Comparison of ENCODE assay signal across 17 cellular contexts in the genomic region with DNA sequence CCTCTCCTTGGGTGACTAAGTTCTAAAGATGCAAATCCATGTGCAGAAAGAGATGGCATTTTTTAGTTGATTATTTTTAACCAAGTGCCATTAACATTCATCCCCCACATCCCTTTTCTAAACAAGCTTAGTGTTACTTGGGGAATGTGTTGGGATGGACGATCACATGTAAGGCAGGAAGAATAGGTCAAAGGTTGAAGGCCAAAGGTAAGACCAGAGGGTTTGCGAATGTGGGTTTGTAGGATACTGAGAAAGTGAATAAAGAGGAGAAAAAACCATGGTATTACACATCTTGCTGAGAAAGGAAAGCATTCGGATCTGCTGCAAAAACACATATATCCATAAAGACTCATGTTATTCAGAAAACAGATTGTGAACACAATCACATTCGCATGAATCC.
DNase-seq lines count a peak whose midpoint lies in the region; ATAC-seq, FAIRE-seq and TF ChIP-seq lines count a peak whose summit lies in the region.
"Had no signal": no experiment of that assay in that cellular context is flagged by ENCODE, and none has a peak within 500 bp of the region (broad histone marks: within the 10 kb centered on the region; RNA-seq: fewer than 3 reads in every experiment).

No MANE protein-coding gene starts in this region.

- no peak overlapping the region for H2BK120ac ChIP-seq in IMR-90 (ENCODE audit: low read depth, low read length)

- H3K4me1 ChIP-seq in IMR-90 (ENCODE audit: control insufficient read depth, insufficient read depth, low read length) (peaks cover under 1% of the 10 kb centered on the region; the same call in 1 of the 2 replicates), GM12878 (ENCODE audit: control insufficient read depth, insufficient read depth, low read length) (no peaks in the 10 kb centered on the region)
- H3K4me1 ChIP-seq: Caco-2 had no signal

- no peak for FAIRE-seq in GM12878 (lab: Jason Lieb, UNC)
- FAIRE-seq: GM19239, H1, HTR-8/SVneo had no signal

- no peak overlapping the region for H2AK5ac ChIP-seq in IMR-90 (ENCODE audit: low read depth, low read length)

- WGBS in IMR-90 (ENCODE audit: extremely low coverage in 2 of 2, insufficient read length in 1 of 2), 2 experiments = no CpG with 5 or more reads among the region's 4 CpGs
- 71% methylated on average over 4 of the region's 4 CpGs for WGBS in GM12878 (ENCODE audit: insufficient coverage, insufficient replicate concordance, low lambda C conversion rate, missing lambda C conversion rate)

- no peak overlapping the region for H3K4ac ChIP-seq in IMR-90 (ENCODE audit: low read depth, low read length)

- H3K9me3 ChIP-seq in IMR-90 (ENCODE audit: control insufficient read depth, insufficient read depth, low read length) (peaks cover 7% of the 10 kb centered on the region), GM12878 (replicated peaks; ENCODE audit: control insufficient read depth, insufficient read depth, low read length) (no peaks in the 10 kb centered on the region; the same call in 2 of the 3 replicates)

- RAD21 ChIA-PET in GM12878 (lab: Charles Lee; ENCODE audit: unreplicated experiment) = no interaction called here

- H4K20me1 ChIP-seq in IMR-90 (ENCODE audit: insufficient read depth, low read length) (0 out of 2 replicates have a peak, but pooled peaks cover 6% of the 10 kb centered on the region), GM12878 (ENCODE audit: control insufficient read depth, insufficient read depth) (no peaks in the 10 kb centered on the region)

- peaks cover 5 to 24% of the 10 kb centered on the region in 2 experiments; a peak in 2 of 4 replicates for H3K79me1 ChIP-seq in IMR-90 (ENCODE audit: low read depth in 1 of 2, low read length in 2 of 2)

- H3K36me3 ChIP-seq in IMR-90 (ENCODE audit: control insufficient read depth, insufficient read depth, low read length) = peaks cover 44% of the 10 kb centered on the region
- H3K36me3 ChIP-seq in GM12878 (ENCODE audit: control insufficient read depth in 2 of 2, insufficient read depth in 2 of 2, low read length in 1 of 2) = no peaks in the 10 kb centered on the region

- H3K9me1 ChIP-seq in IMR-90 (ENCODE audit: insufficient read depth, low read length) = peaks cover 16% of the 10 kb centered on the region

- H4K91ac ChIP-seq in IMR-90 (ENCODE audit: insufficient read depth, low read depth, low read length) = no peak overlapping the region

- peak overlapping the region; percentile 14 for H2BK5ac ChIP-seq in IMR-90 (ENCODE audit: low read depth, low read length, poor library complexity, severe bottlenecking)

- H2AFZ ChIP-seq in IMR-90 (replicated peaks; ENCODE audit: low read length, poor library complexity) (no peak overlapping the region), GM12878 (ENCODE audit: control insufficient read depth, low read depth, low read length) (no peak overlapping the region)

- H3K27ac ChIP-seq in IMR-90 (ENCODE audit: insufficient read depth, low read length) (no peak overlapping the region), GM12878 (ENCODE audit: control insufficient read depth, insufficient read depth) (no peak overlapping the region)
- H3K27ac ChIP-seq: C4-2B had no signal

- TF ChIP-seq CTCF in IMR-90 (conservative IDR thresholded peaks at IDR 0.05; ENCODE audit: low read depth, low read length) = no peak
- no peak for TF ChIP-seq CTCF in GM12878 (IDR thresholded peaks at IDR 0.05 in 2 of 3, conservative IDR thresholded peaks at IDR 0.05 in 1 of 3; ENCODE audit: control insufficient read depth in 2 of 3, extremely low read depth in 1 of 3, insufficient read depth in 1 of 3, low read depth in 3 of 3, low read length in 3 of 3)

- no TSS peak for BruUV-seq in IMR-90 (replicated peaks; lab: Mats Ljungman, UMichigan)
- BruUV-seq in GM12878 (replicated peaks; lab: Mats Ljungman, UMichigan) = TSS peak; percentile 49

- TF ChIP-seq POLR2A in IMR-90 (IDR thresholded peaks at IDR 0.05; ENCODE audit: low read depth, low read length) (no peak), GM12878 (IDR thresholded peaks at IDR 0.05; ENCODE audit: low read depth, low read length) (no peak)

- POLR2A ChIA-PET in IMR-90 (lab: Charles Lee; ENCODE audit: unreplicated experiment) (interaction anchor here (0.9 kb wide), 1 partner anchor 225 kb away, joined by 3 read pairs; no protein-coding TSS in a partner anchor), GM12878 (lab: Charles Lee) (interaction anchor here (0.9 kb wide), 1 partner anchor 26 kb away, joined by 4 read pairs; no protein-coding TSS in a partner anchor)

- no peaks in the 10 kb centered on the region for H3K79me2 ChIP-seq in GM12878 (ENCODE audit: control insufficient read depth, insufficient read depth, low read length)

- no peak overlapping the region for H3K4me3 ChIP-seq in IMR-90 (ENCODE audit: insufficient read depth, low read depth, low read length)
- H3K4me3 ChIP-seq in GM12878 = no peak overlapping the region

- intact Hi-C loops in IMR-90 (cut with micrococcal nuclease) (loop anchor here (5.0 kb wide), 1 partner anchor 424 kb away; no protein-coding TSS in a partner anchor), GM12878 (cut with micrococcal nuclease; ENCODE audit: unreplicated experiment) (no loop called here)

- no peak overlapping the region for H3K14ac ChIP-seq in IMR-90 (replicated peaks; ENCODE audit: low read depth, low read length)

- TF ChIP-seq RAD21 in IMR-90 (IDR thresholded peaks at IDR 0.05; ENCODE audit: low read length) = no peak
- no peak for TF ChIP-seq RAD21 in GM12878 (IDR thresholded peaks at IDR 0.05; ENCODE audit: insufficient read depth, low read depth, low read length)

- no peak for ATAC-seq in IMR-90 (ENCODE audit: low read depth)
- ATAC-seq in GM12878 = no peak
- peak; percentile 57 for ATAC-seq in left lobe of liver

- no peak overlapping the region for H2BK15ac ChIP-seq in IMR-90 (ENCODE audit: low read depth, low read length)

- in situ Hi-C loops in IMR-90 (cut with MboI; ENCODE audit: low sequenced_read_pairs) = no loop called here
- in situ Hi-C loops in GM12878 (cut with MboI) = no loop called here

- no peak for DNase-seq in IMR-90
- DNase-seq in GM12878 (ENCODE audit: low read depth, low spot score) = no peak
- DNase-seq in left lobe of liver (ENCODE audit: low spot score) = peak; percentile 10
- DNase-seq in DMS153 treated with DMSO at 0.1 percent for 48 hours (lab: John Stamatoyannopoulos, UW; ENCODE audit: unreplicated experiment) = no peak
- no peak for DNase-seq in A172 (ENCODE audit: low spot score)
- DNase-seq in NK-92 (lab: John Stamatoyannopoulos, UW; ENCODE audit: unreplicated experiment) = no peak
- DNase-seq: AML-193; Caco-2; CD4-positive, alpha-beta T cell; DMS153; DMS79 treated with DMSO at 0.1 percent for 48 hours; GF-D8; H9 had no signal

- dilution Hi-C loops in IMR-90 (cut with HindIII; ENCODE audit: low sequenced_read_pairs, unreplicated experiment) = no loop called here

- H3K27me3 ChIP-seq in IMR-90 (ENCODE audit: control insufficient read depth, insufficient read depth, low read length) (no peaks in the 10 kb centered on the region), GM12878 (replicated peaks in 1 of 2; ENCODE audit: control insufficient read depth in 2 of 2, insufficient read depth in 2 of 2, low read length in 1 of 2) (no peaks in the 10 kb centered on the region)

- no peak overlapping the region for H3K18ac ChIP-seq in IMR-90 (ENCODE audit: low read depth, low read length)

- no peak overlapping the region for H3K4me2 ChIP-seq in IMR-90 (ENCODE audit: low read depth, low read length)
- H3K4me2 ChIP-seq in GM12878 (ENCODE audit: control insufficient read depth, insufficient read depth) = no peak overlapping the region

- H4K8ac ChIP-seq in IMR-90 (ENCODE audit: low read depth in 2 of 2, low read length in 2 of 2) = no peak overlapping the region

- CTCF ChIA-PET in IMR-90 (lab: Yijun Ruan, JAX) (no interaction called here), GM12878 (lab: Yijun Ruan, JAX) (interaction anchor here (1.5 to 2.8 kb wide), 2 partner anchors 8 to 15 kb away, joined by 4 to 10 read pairs; no protein-coding TSS in a partner anchor)

- H2AK9ac ChIP-seq in IMR-90 (replicated peaks; ENCODE audit: low read depth, low read length, poor library complexity) = no peak overlapping the region

- no peak overlapping the region for H3K56ac ChIP-seq in IMR-90 (ENCODE audit: extremely low read depth, insufficient read depth, low read length)

- H2BK20ac ChIP-seq in IMR-90 (ENCODE audit: low read depth, low read length) = no peak overlapping the region

- SMC1A ChIA-PET in GM12878 (lab: Charles Lee; ENCODE audit: uncharacterized antibody, unreplicated experiment) = interaction anchor here (0.5 to 0.7 kb wide), 2 partner anchors 9 to 846 kb away, joined by 3 read pairs; no protein-coding TSS in a partner anchor

- no peak for TF ChIP-seq EP300 in GM12878 (IDR thresholded peaks at IDR 0.05; ENCODE audit: borderline replicate concordance in 1 of 2, control insufficient read depth in 1 of 2, low read depth in 2 of 2, low read length in 2 of 2)

- no peak overlapping the region for H4K5ac ChIP-seq in IMR-90 (ENCODE audit: low read depth, low read length)

- no peak overlapping the region for H3K23ac ChIP-seq in IMR-90 (ENCODE audit: low read depth, low read length)

- H3K9ac ChIP-seq in IMR-90 (ENCODE audit: low read depth, low read length) (no peak overlapping the region), GM12878 (ENCODE audit: control insufficient read depth, insufficient read depth, low read length) (no peak overlapping the region)

TF ChIP-seq in IMR-90, 13 proteins besides CTCF, POLR2A, EP300 and RAD21 (continues in another document):
- TF ChIP-seq RCOR1 (IDR thresholded peaks at IDR 0.05; ENCODE audit: insufficient replicate concordance, low read length) (no peak), MXI1 (IDR thresholded peaks at IDR 0.05; ENCODE audit: borderline replicate concordance, low read depth, low read length) (no peak)
- TF ChIP-seq, protein P1, sequence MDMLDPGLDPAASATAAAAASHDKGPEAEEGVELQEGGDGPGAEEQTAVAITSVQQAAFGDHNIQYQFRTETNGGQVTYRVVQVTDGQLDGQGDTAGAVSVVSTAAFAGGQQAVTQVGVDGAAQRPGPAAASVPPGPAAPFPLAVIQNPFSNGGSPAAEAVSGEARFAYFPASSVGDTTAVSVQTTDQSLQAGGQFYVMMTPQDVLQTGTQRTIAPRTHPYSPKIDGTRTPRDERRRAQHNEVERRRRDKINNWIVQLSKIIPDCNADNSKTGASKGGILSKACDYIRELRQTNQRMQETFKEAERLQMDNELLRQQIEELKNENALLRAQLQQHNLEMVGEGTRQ (IDR thresholded peaks at IDR 0.05; ENCODE audit: low read depth, low read length) = no peak
